42 cellular contexts compared by ENCODE assay signal in genomic region chr1:90694846-90695245, GRCh38. TPM values are rescaled to one million over a fixed set of nuclear protein-coding genes. Genes with fewer than 3 reads are reported as not detected.
"Had no signal": no experiment of that assay in that cellular context is flagged by ENCODE, and none has a peak within 500 bp of the region (broad histone marks: within the 10 kb centered on the region; RNA-seq: fewer than 3 reads in every experiment).

No MANE protein-coding gene starts in this region.

- H3K9me3 Mint-ChIP-seq: activated naive CD4-positive, alpha-beta T cell treated with anti-CD3 and anti-CD28 coated beads for 36 hours; activated naive CD4-positive, alpha-beta T cell treated with anti-CD3 and anti-CD28 coated beads, Interleukin-2, amount 10 ng/mL, durations not matched to agents 7 days and 5 days; activated naive CD4-positive, alpha-beta T cell treated with anti-CD3 and anti-CD28 coated beads, Interleukin-2, amount 50 U/mL, for 24 hours; activated naive CD4-positive, alpha-beta T cell treated with anti-CD3 and anti-CD28 coated beads, Interleukin-2, amount 50 U/mL, for 72 hours; activated naive CD8-positive, alpha-beta T cell treated with anti-CD3 and anti-CD28 coated beads for 36 hours; activated naive CD8-positive, alpha-beta T cell treated with anti-CD3 and anti-CD28 coated beads, Interleukin-2, amount 10 ng/mL, durations not matched to agents 7 days and 5 days; activated naive CD8-positive, alpha-beta T cell treated with anti-CD3 and anti-CD28 coated beads, Interleukin-2, amount 50 U/mL, for 24 hours; activated T-cell treated with anti-CD3 and anti-CD28 coated beads, Interleukin-2, amount 50 U/mL, for 24 hours; activated T-cell treated with anti-CD3 and anti-CD28 coated beads, Interleukin-2, amount 50 U/mL, for 4 hours; activated T-helper 1 cell treated with anti-CD3 and anti-CD28 coated beads, Interleukin-12 subunit alpha, Interleukin-12 subunit beta, Interleukin-2, Interleukin-4 antibody, amounts not matched to agents 30 ng/mL and 10 ng/mL and 1 ng/mL, durations not matched to agents 14 hours and 24 hours and 36 hours; activated T-helper 17 cell treated with anti-CD3 and anti-CD28 coated beads, Interleukin-2, amount 50 U/mL, for 72 hours; activated T-helper 2 cell treated with anti-CD3 and anti-CD28 coated beads, Interferon-gamma antibody, Interleukin-2, Interleukin-4, amounts not matched to agents 10 μg/mL and 5 μg/mL and 100 μg/mL, durations not matched to agents 14 hours and 24 hours and 36 hours; brain; central memory CD8-positive, alpha-beta T cell had no signal

- H3K4me3 Mint-ChIP-seq: activated naive CD4-positive, alpha-beta T cell treated with anti-CD3 and anti-CD28 coated beads for 36 hours; activated naive CD4-positive, alpha-beta T cell treated with anti-CD3 and anti-CD28 coated beads, Interleukin-2, amount 10 ng/mL, durations not matched to agents 7 days and 5 days; activated naive CD4-positive, alpha-beta T cell treated with anti-CD3 and anti-CD28 coated beads, Interleukin-2, amount 50 U/mL, for 24 hours; activated naive CD8-positive, alpha-beta T cell; activated naive CD8-positive, alpha-beta T cell treated with anti-CD3 and anti-CD28 coated beads for 36 hours; activated naive CD8-positive, alpha-beta T cell treated with anti-CD3 and anti-CD28 coated beads, Interleukin-2, amount 10 ng/mL, durations not matched to agents 7 days and 5 days; activated naive CD8-positive, alpha-beta T cell treated with anti-CD3 and anti-CD28 coated beads, Interleukin-2, amount 50 U/mL, for 24 hours; activated T-cell treated with anti-CD3 and anti-CD28 coated beads, Interleukin-2, amount 50 U/mL, for 24 hours; activated T-cell treated with anti-CD3 and anti-CD28 coated beads, Interleukin-2, amount 50 U/mL, for 4 hours; activated T-cell treated with anti-CD3 and anti-CD28 coated beads, Interleukin-2, amount 50 U/mL, for 72 hours; activated T-helper 1 cell treated with anti-CD3 and anti-CD28 coated beads, Interleukin-12 subunit alpha, Interleukin-12 subunit beta, Interleukin-2, Interleukin-4 antibody, amounts not matched to agents 30 ng/mL and 10 ng/mL and 1 ng/mL, durations not matched to agents 14 hours and 24 hours and 36 hours; activated T-helper 17 cell treated with anti-CD3 and anti-CD28 coated beads, Interleukin-2, amount 50 U/mL, for 72 hours; brain; central memory CD8-positive, alpha-beta T cell had no signal

- H3K27me3 ChIP-seq: ascending aorta, body of pancreas, brain microvascular endothelial cell had no signal

- H3K4me1 ChIP-seq: adrenal gland, ascending aorta, body of pancreas, breast epithelium had no signal

- H3K4me1 Mint-ChIP-seq: activated naive CD4-positive, alpha-beta T cell treated with anti-CD3 and anti-CD28 coated beads, Interleukin-2, amount 10 ng/mL, durations not matched to agents 7 days and 5 days; activated naive CD4-positive, alpha-beta T cell treated with anti-CD3 and anti-CD28 coated beads, Interleukin-2, amount 50 U/mL, for 24 hours; activated naive CD8-positive, alpha-beta T cell treated with anti-CD3 and anti-CD28 coated beads for 36 hours; activated naive CD8-positive, alpha-beta T cell treated with anti-CD3 and anti-CD28 coated beads, Interleukin-2, amount 10 ng/mL, durations not matched to agents 7 days and 5 days; activated naive CD8-positive, alpha-beta T cell treated with anti-CD3 and anti-CD28 coated beads, Interleukin-2, amount 50 U/mL, for 24 hours; activated T-helper 17 cell treated with anti-CD3 and anti-CD28 coated beads, Interleukin-2, amount 50 U/mL, for 72 hours; brain; central memory CD8-positive, alpha-beta T cell had no signal

- DNase-seq: activated effector memory CD4-positive, alpha-beta T cell treated with anti-CD3 and anti-CD28 coated beads, Interleukin-2, amount 50 U/mL, for 16 hours; activated effector memory CD4-positive, alpha-beta T cell treated with Interleukin-2 at 50 U/mL for 16 hours; activated gamma-delta T cell; activated gamma-delta T cell treated with Interleukin-2 at 50 U/mL for 16 hours; activated naive CD4-positive, alpha-beta T cell; activated naive CD4-positive, alpha-beta T cell treated with anti-CD3 and anti-CD28 coated beads for 36 hours; activated naive CD4-positive, alpha-beta T cell treated with anti-CD3 and anti-CD28 coated beads, Interleukin-2, amount 10 ng/mL, durations not matched to agents 7 days and 5 days; activated naive CD4-positive, alpha-beta T cell treated with anti-CD3 and anti-CD28 coated beads, Interleukin-2, amount 50 U/mL, for 16 hours; activated naive CD4-positive, alpha-beta T cell treated with Interleukin-2 at 50 U/mL for 16 hours; activated naive CD8-positive, alpha-beta T cell treated with anti-CD3 and anti-CD28 coated beads for 36 hours; activated naive CD8-positive, alpha-beta T cell treated with anti-CD3 and anti-CD28 coated beads, Interleukin-2, amount 10 ng/mL, durations not matched to agents 7 days and 5 days; activated naive CD8-positive, alpha-beta T cell treated with anti-CD3 and anti-CD28 coated beads, Interleukin-2, amount 50 U/mL, for 24 hours; activated T-cell treated with anti-CD3 and anti-CD28 coated beads, Interleukin-2, amount 50 U/mL, for 1 hour; activated T-cell treated with anti-CD3 and anti-CD28 coated beads, Interleukin-2, amount 50 U/mL, for 24 hours; activated T-cell treated with anti-CD3 and anti-CD28 coated beads, Interleukin-2, amount 50 U/mL, for 4 hours; activated T-cell treated with anti-CD3 and anti-CD28 coated beads, Interleukin-2, amount 50 U/mL, for 48 hours; activated T-cell treated with anti-CD3 and anti-CD28 coated beads, Interleukin-2, amount 50 U/mL, for 72 hours; adrenal gland; amniotic stem cell; amygdala; anterior cingulate cortex; aorta; body of pancreas; brain microvascular endothelial cell; central memory CD4-positive, alpha-beta T cell; cerebellar nuclear complex had no signal

- H3K36me3 ChIP-seq: adrenal gland, ascending aorta, brain microvascular endothelial cell, breast epithelium, cardiac muscle cell had no signal

- ATAC-seq: activated naive CD4-positive, alpha-beta T cell treated with anti-CD3 and anti-CD28 coated beads, Interleukin-2, amount 50 U/mL, for 72 hours; activated naive CD8-positive, alpha-beta T cell treated with anti-CD3 and anti-CD28 coated beads, Interleukin-2, amount 50 U/mL, for 24 hours; activated T-cell treated with anti-CD3 and anti-CD28 coated beads, Interleukin-2, amount 50 U/mL, for 4 hours; activated T-cell treated with anti-CD3 and anti-CD28 coated beads, Interleukin-2, amount 50 U/mL, for 72 hours; activated T-helper 17 cell treated with anti-CD3 and anti-CD28 coated beads, Interleukin-2, amount 50 U/mL, for 72 hours; body of pancreas had no signal

- H3K4me3 ChIP-seq: adrenal gland, ascending aorta, body of pancreas, breast epithelium, cardiac muscle cell had no signal

- H3K27ac ChIP-seq: adrenal gland, ascending aorta, body of pancreas, brain microvascular endothelial cell, breast epithelium, cardiac muscle cell had no signal

- H3K36me3 Mint-ChIP-seq: activated naive CD4-positive, alpha-beta T cell treated with anti-CD3 and anti-CD28 coated beads, Interleukin-2, amount 10 ng/mL, durations not matched to agents 7 days and 5 days; activated naive CD4-positive, alpha-beta T cell treated with anti-CD3 and anti-CD28 coated beads, Interleukin-2, amount 50 U/mL, for 24 hours; activated naive CD4-positive, alpha-beta T cell treated with anti-CD3 and anti-CD28 coated beads, Interleukin-2, amount 50 U/mL, for 72 hours; activated naive CD8-positive, alpha-beta T cell; activated naive CD8-positive, alpha-beta T cell treated with anti-CD3 and anti-CD28 coated beads for 36 hours; activated naive CD8-positive, alpha-beta T cell treated with anti-CD3 and anti-CD28 coated beads, Interleukin-2, amount 10 ng/mL, durations not matched to agents 7 days and 5 days; brain had no signal

- H3K9me3 ChIP-seq: ascending aorta, body of pancreas, breast epithelium had no signal

- H3K27ac Mint-ChIP-seq: activated naive CD4-positive, alpha-beta T cell treated with anti-CD3 and anti-CD28 coated beads for 36 hours; activated naive CD4-positive, alpha-beta T cell treated with anti-CD3 and anti-CD28 coated beads, Interleukin-2, amount 10 ng/mL, durations not matched to agents 7 days and 5 days; activated naive CD4-positive, alpha-beta T cell treated with anti-CD3 and anti-CD28 coated beads, Interleukin-2, amount 50 U/mL, for 24 hours; activated naive CD4-positive, alpha-beta T cell treated with anti-CD3 and anti-CD28 coated beads, Interleukin-2, amount 50 U/mL, for 72 hours; activated naive CD8-positive, alpha-beta T cell; activated naive CD8-positive, alpha-beta T cell treated with anti-CD3 and anti-CD28 coated beads for 36 hours; activated naive CD8-positive, alpha-beta T cell treated with anti-CD3 and anti-CD28 coated beads, Interleukin-2, amount 10 ng/mL, durations not matched to agents 7 days and 5 days; activated naive CD8-positive, alpha-beta T cell treated with anti-CD3 and anti-CD28 coated beads, Interleukin-2, amount 50 U/mL, for 24 hours; activated T-cell treated with anti-CD3 and anti-CD28 coated beads, Interleukin-2, amount 50 U/mL, for 24 hours; activated T-cell treated with anti-CD3 and anti-CD28 coated beads, Interleukin-2, amount 50 U/mL, for 72 hours; activated T-helper 1 cell treated with anti-CD3 and anti-CD28 coated beads, Interleukin-12 subunit alpha, Interleukin-12 subunit beta, Interleukin-2, Interleukin-4 antibody, amounts not matched to agents 30 ng/mL and 10 ng/mL and 1 ng/mL, durations not matched to agents 14 hours and 24 hours and 36 hours; activated T-helper 17 cell treated with anti-CD3 and anti-CD28 coated beads, Interleukin-2, amount 50 U/mL, for 72 hours; activated T-helper 2 cell treated with anti-CD3 and anti-CD28 coated beads, Interferon-gamma antibody, Interleukin-2, Interleukin-4, amounts not matched to agents 10 μg/mL and 5 μg/mL and 100 μg/mL, durations not matched to agents 14 hours and 24 hours and 36 hours; brain had no signal

RNA-seq across cellular contexts. Expression of gene BARHL2, which starts 22.3 kb away (rescaled TPM):
- total RNA-seq: activated naive CD4-positive, alpha-beta T cell treated with anti-CD3 and anti-CD28 coated beads for 36 hours; activated naive CD4-positive, alpha-beta T cell treated with anti-CD3 and anti-CD28 coated beads, Interleukin-2, amount 50 U/mL, for 72 hours; activated naive CD8-positive, alpha-beta T cell treated with anti-CD3 and anti-CD28 coated beads for 36 hours; activated naive CD8-positive, alpha-beta T cell treated with anti-CD3 and anti-CD28 coated beads, Interleukin-2, amount 10 ng/mL, durations not matched to agents 7 days and 5 days; activated T-cell treated with anti-CD3 and anti-CD28 coated beads, Interleukin-2, amount 50 U/mL, for 4 hours; activated T-cell treated with anti-CD3 and anti-CD28 coated beads, Interleukin-2, amount 50 U/mL, for 72 hours; activated T-helper 1 cell treated with anti-CD3 and anti-CD28 coated beads, Interleukin-12 subunit alpha, Interleukin-12 subunit beta, Interleukin-2, Interleukin-4 antibody, amounts not matched to agents 30 ng/mL and 10 ng/mL and 1 ng/mL, durations not matched to agents 14 hours and 24 hours and 36 hours; activated T-helper 17 cell treated with anti-CD3 and anti-CD28 coated beads, Interleukin-2, amount 50 U/mL, for 72 hours; activated T-helper 2 cell treated with anti-CD3 and anti-CD28 coated beads, Interferon-gamma antibody, Interleukin-2, Interleukin-4, amounts not matched to agents 10 μg/mL and 5 μg/mL and 100 μg/mL, durations not matched to agents 14 hours and 24 hours and 36 hours; adrenal gland; aorta; ascending aorta; astrocyte; body of pancreas; breast epithelium; bronchial epithelial cell; cardiac muscle cell; cardiac septum; chondrocyte had no signal
- polyA plus RNA-seq: adipose tissue, adrenal gland, aorta, cardiac muscle cell had no signal
